In genomic region chr13:75617230-75617629, GRCh38 we compare ENCODE assay signal across 33 cellular contexts.
"Had no signal": no experiment of that assay in that cellular context is flagged by ENCODE, and none has a peak within 500 bp of the region (broad histone marks: within the 10 kb centered on the region; RNA-seq: fewer than 3 reads in every experiment).

No MANE protein-coding gene starts in this region.

- H3K4me1 ChIP-seq: adrenal gland, ascending aorta, body of pancreas, breast epithelium had no signal

- H3K27ac ChIP-seq: adrenal gland, ascending aorta, body of pancreas, brain microvascular endothelial cell, breast epithelium, cardiac muscle cell had no signal

- ATAC-seq: activated naive CD4-positive, alpha-beta T cell treated with anti-CD3 and anti-CD28 coated beads, Interleukin-2, amount 50 U/mL, for 72 hours; activated naive CD8-positive, alpha-beta T cell treated with anti-CD3 and anti-CD28 coated beads, Interleukin-2, amount 50 U/mL, for 24 hours; activated T-cell treated with anti-CD3 and anti-CD28 coated beads, Interleukin-2, amount 50 U/mL, for 4 hours; activated T-cell treated with anti-CD3 and anti-CD28 coated beads, Interleukin-2, amount 50 U/mL, for 72 hours; activated T-helper 17 cell treated with anti-CD3 and anti-CD28 coated beads, Interleukin-2, amount 50 U/mL, for 72 hours; body of pancreas had no signal

- H3K27me3 ChIP-seq: adrenal gland, ascending aorta, body of pancreas, brain microvascular endothelial cell, breast epithelium, cardiac muscle cell had no signal

- DNase-seq: activated effector memory CD4-positive, alpha-beta T cell treated with anti-CD3 and anti-CD28 coated beads, Interleukin-2, amount 50 U/mL, for 16 hours; activated effector memory CD4-positive, alpha-beta T cell treated with Interleukin-2 at 50 U/mL for 16 hours; activated gamma-delta T cell; activated gamma-delta T cell treated with Interleukin-2 at 50 U/mL for 16 hours; activated naive CD4-positive, alpha-beta T cell; activated naive CD4-positive, alpha-beta T cell treated with anti-CD3 and anti-CD28 coated beads for 36 hours; activated naive CD4-positive, alpha-beta T cell treated with anti-CD3 and anti-CD28 coated beads, Interleukin-2, amount 10 ng/mL, durations not matched to agents 7 days and 5 days; activated naive CD4-positive, alpha-beta T cell treated with anti-CD3 and anti-CD28 coated beads, Interleukin-2, amount 50 U/mL, for 16 hours; activated naive CD4-positive, alpha-beta T cell treated with Interleukin-2 at 50 U/mL for 16 hours; activated naive CD8-positive, alpha-beta T cell treated with anti-CD3 and anti-CD28 coated beads for 36 hours; activated naive CD8-positive, alpha-beta T cell treated with anti-CD3 and anti-CD28 coated beads, Interleukin-2, amount 10 ng/mL, durations not matched to agents 7 days and 5 days; activated naive CD8-positive, alpha-beta T cell treated with anti-CD3 and anti-CD28 coated beads, Interleukin-2, amount 50 U/mL, for 24 hours; activated T-cell treated with anti-CD3 and anti-CD28 coated beads, Interleukin-2, amount 50 U/mL, for 4 hours; activated T-cell treated with anti-CD3 and anti-CD28 coated beads, Interleukin-2, amount 50 U/mL, for 48 hours; activated T-cell treated with anti-CD3 and anti-CD28 coated beads, Interleukin-2, amount 50 U/mL, for 72 hours; adrenal gland; amniotic stem cell; amygdala; anterior cingulate cortex; aorta; body of pancreas; brain microvascular endothelial cell; caudate nucleus; central memory CD4-positive, alpha-beta T cell; cerebellar nuclear complex had no signal

- H3K9me3 ChIP-seq: adrenal gland, ascending aorta, body of pancreas, breast epithelium had no signal

- H3K36me3 ChIP-seq: adrenal gland, ascending aorta, brain microvascular endothelial cell, breast epithelium, cardiac muscle cell had no signal

- FAIRE-seq: astrocyte, bronchial epithelial cell, colon had no signal

- H3K4me3 ChIP-seq: adrenal gland, ascending aorta, body of pancreas, breast epithelium, cardiac muscle cell had no signal
